In genomic region chr5:143923634-143924265, GRCh38 we compare ENCODE assay signal across 1 cellular context.
TF ChIP-seq lines count a peak whose summit lies in the region.

No MANE protein-coding gene starts in this region.

TF ChIP-seq in WTC11, 78 proteins besides CTCF, POLR2A, EP300 and RAD21 (continued from another document):
- TF ChIP-seq AFF4 (CRISPR knock-in tag; IDR thresholded peaks at IDR 0.05; ENCODE audit: borderline replicate concordance) (no peak), NFYB (CRISPR knock-in tag; conservative IDR thresholded peaks at IDR 0.05; ENCODE audit: low read depth) (no peak), HMGA2 (CRISPR knock-in tag; IDR thresholded peaks at IDR 0.05) (no peak)
